ENCODE assay signal across 8 cellular contexts in genomic region chr6:87731080-87731479, GRCh38.
"Had no signal": no experiment of that assay in that cellular context is flagged by ENCODE, and none has a peak within 500 bp of the region (broad histone marks: within the 10 kb centered on the region; RNA-seq: fewer than 3 reads in every experiment).

No MANE protein-coding gene starts in this region.

- DNase-seq: activated CD4-positive, alpha-beta T cell treated with anti-CD3 and anti-CD28 coated beads for 48 hours; islet precursor cell; posterior cingulate gyrus; stimulated activated CD4-positive, alpha-beta T cell treated with anti-CD3 and anti-CD28 coated beads, Interleukin-2, amount 100 ng/mL, for 24 hours had no signal

- H3K27me3 ChIP-seq: ascending aorta, heart right ventricle, right atrium auricular region had no signal

- H3K36me3 ChIP-seq: ascending aorta, heart right ventricle, right atrium auricular region had no signal

- H3K4me3 ChIP-seq: ascending aorta, heart right ventricle, right atrium auricular region had no signal

- H3K9me3 ChIP-seq: ascending aorta, heart right ventricle, right atrium auricular region had no signal

- FAIRE-seq: frontal cortex had no signal
